9 cellular contexts compared by ENCODE assay signal in genomic region chr19:18157465-18158063, GRCh38. TPM values are rescaled to one million over a fixed set of nuclear protein-coding genes. Genes with fewer than 3 reads are reported as not detected.
A peak's percentile ranks its signal among the peaks of the same experiment; 100 is the strongest.
DNase-seq lines count a peak whose midpoint lies in the region; ATAC-seq, FAIRE-seq and TF ChIP-seq lines count a peak whose summit lies in the region.
"Had no signal": no experiment of that assay in that cellular context is flagged by ENCODE, and none has a peak within 500 bp of the region (broad histone marks: within the 10 kb centered on the region; RNA-seq: fewer than 3 reads in every experiment).

No MANE protein-coding gene starts in this region.

- H3K4me3 ChIP-seq in ectodermal cell (ENCODE audit: insufficient read depth, low read depth, low read length) (no peak overlapping the region), pancreas (no peak overlapping the region)
- H3K4me3 ChIP-seq: SJSA1 had no signal

- H3K4me1 ChIP-seq in ectodermal cell (ENCODE audit: control insufficient read depth, insufficient read depth, low read length) (peaks cover 20% of the 10 kb centered on the region), pancreas (peaks cover 13 to 29% (median 16%) of the 10 kb centered on the region in 3 donors)

- H3K27ac ChIP-seq in ectodermal cell (ENCODE audit: insufficient read depth, low read depth, low read length, poor library complexity, severe bottlenecking), result peak overlapping the region; percentile 50
- peak overlapping the region; percentile 33 to 62 (median 46) for H3K27ac ChIP-seq in pancreas
- H3K27ac ChIP-seq: SJSA1 had no signal

- intact Hi-C loops in pancreas (cut with DNase I), result no loop called here

- peak in 2 of 4 donors; percentile 5 for ATAC-seq in pancreas
- ATAC-seq in GM19467 (IDR thresholded peaks at IDR 0.05; ENCODE audit: unreplicated experiment), result no peak
- ATAC-seq in HG03039 (IDR thresholded peaks at IDR 0.05; ENCODE audit: unreplicated experiment), result no peak

- no peak for FAIRE-seq in pancreas (lab: Jason Lieb, UNC)
- no peak for FAIRE-seq in RCC 7860 (lab: Jason Lieb, UNC)

- no peak for TF ChIP-seq CTCF in pancreas (IDR thresholded peaks at IDR 0.05)

- DNase-seq in DMS79 treated with DMSO at 0.1 percent for 48 hours (lab: John Stamatoyannopoulos, UW) (peak; percentile 85), NCI-H446 (lab: John Stamatoyannopoulos, UW) (peak; percentile 93 to 97), pancreas (peak; percentile 27 to 80 (median 67)), GM03348 (ENCODE audit: low spot score) (no peak), RCC 7860 (ENCODE audit: low spot score) (no peak)

- H3K36me3 ChIP-seq in ectodermal cell (ENCODE audit: control insufficient read depth, insufficient read depth, low read length), result peaks cover 10% of the 10 kb centered on the region
- H3K36me3 ChIP-seq in pancreas, result no peaks in the 10 kb centered on the region

- no peaks in the 10 kb centered on the region for H3K27me3 ChIP-seq in ectodermal cell (ENCODE audit: control insufficient read depth, insufficient read depth, low read length, poor library complexity, severe bottlenecking)
- no peaks in the 10 kb centered on the region for H3K27me3 ChIP-seq in pancreas
- H3K27me3 ChIP-seq: SJSA1 had no signal

- 25 to 26% methylated on average over 18 of the region's 18 CpGs for WGBS in ectodermal cell, 2 experiments
- 19 to 26% methylated on average over 16 to 18 of the region's 18 CpGs for WGBS in pancreas, 2 donors

- H3K9me3 ChIP-seq in ectodermal cell (ENCODE audit: control insufficient read depth, low read length) (no peaks in the 10 kb centered on the region), pancreas (no peaks in the 10 kb centered on the region)
- H3K9me3 ChIP-seq: SJSA1 had no signal

RNA-seq across cellular contexts. Expression of gene PIK3R2, which starts 4.6 kb away (rescaled TPM):
- polyA plus RNA-seq in ectodermal cell (2013, experiment 1 of 4), result 73.4 TPM
- polyA plus RNA-seq in ectodermal cell (2013, experiment 2 of 4), result 77.9 TPM
- 59.4 TPM for polyA plus RNA-seq in ectodermal cell (2013, experiment 3 of 4)
- polyA plus RNA-seq in ectodermal cell (2013, experiment 4 of 4), result 63.4 TPM
- 10 to 100 TPM; 11.6 to 21.2 (median 12.2) TPM for total RNA-seq in pancreas
- 1 to 10 TPM; 4.3 to 6.5 TPM for polyA plus RNA-seq in pancreas

RNA-seq across cellular contexts. Expression of gene IFI30, which starts 16.0 kb away (rescaled TPM):
- 2.1 TPM for polyA plus RNA-seq in ectodermal cell (2013, experiment 1 of 4)
- polyA plus RNA-seq in ectodermal cell (2013, experiment 2 of 4), result 2.3 TPM
- 1.7 TPM for polyA plus RNA-seq in ectodermal cell (2013, experiment 3 of 4)
- polyA plus RNA-seq in ectodermal cell (2013, experiment 4 of 4), result 1.8 TPM
- 100 to 1,000 TPM in 1 of 6 donors, 10 to 100 TPM in 5; 12.2 to 108 (median 23.2) TPM for total RNA-seq in pancreas
- 10 to 100 TPM; 21.4 to 22.2 TPM for polyA plus RNA-seq in pancreas

RNA-seq across cellular contexts. Expression of gene MPV17L2, which starts 35.5 kb away (rescaled TPM):
- 19.8 TPM for polyA plus RNA-seq in ectodermal cell (2013, experiment 1 of 4)
- 19.9 TPM for polyA plus RNA-seq in ectodermal cell (2013, experiment 2 of 4)
- polyA plus RNA-seq in ectodermal cell (2013, experiment 3 of 4), result 19.3 TPM
- polyA plus RNA-seq in ectodermal cell (2013, experiment 4 of 4), result 18.6 TPM
- 1 to 10 TPM; 2.8 to 6.2 (median 4.0) TPM for total RNA-seq in pancreas
- polyA plus RNA-seq in pancreas, result 10 to 100 TPM in 1 of 2 donors, 1 to 10 TPM in 1; 9.9 to 10.4 TPM

RNA-seq across cellular contexts. Expression of gene RAB3A, which starts 46.3 kb away (rescaled TPM):
- 3.2 TPM for polyA plus RNA-seq in ectodermal cell (2013, experiment 1 of 4)
- 2.3 TPM for polyA plus RNA-seq in ectodermal cell (2013, experiment 2 of 4)
- 3.0 TPM for polyA plus RNA-seq in ectodermal cell (2013, experiment 3 of 4)
- polyA plus RNA-seq in ectodermal cell (2013, experiment 4 of 4), result 3.3 TPM
- total RNA-seq in pancreas, result 1 to 10 TPM in 5 of 6 donors, under 1 TPM in 1; 0.79 to 2.6 (median 1.6) TPM
- 1 to 10 TPM; 2.3 to 4.4 TPM for polyA plus RNA-seq in pancreas

RNA-seq across cellular contexts. Expression of gene MAST3, which starts 60.0 kb away (rescaled TPM):
- polyA plus RNA-seq in ectodermal cell (2013, experiment 1 of 4), result 9.7 TPM
- 8.0 TPM for polyA plus RNA-seq in ectodermal cell (2013, experiment 2 of 4)
- 6.9 TPM for polyA plus RNA-seq in ectodermal cell (2013, experiment 3 of 4)
- polyA plus RNA-seq in ectodermal cell (2013, experiment 4 of 4), result 7.7 TPM
- 10 to 100 TPM; 19.7 to 27.5 (median 24.2) TPM for total RNA-seq in pancreas
- polyA plus RNA-seq in pancreas, result 10 to 100 TPM; 13.7 to 24.7 TPM

Comparison
In these comparisons a context has a peak if more than half of its experiments do, and no peak if none do; other contexts are left out.
1. DNase-seq: peak in DMS79 treated with DMSO at 0.1 percent for 48 hours (single experiment), NCI-H446 (2 of 2) and pancreas (6 of 6); none in GM03348 (single experiment) and RCC 7860 (single experiment).